In the genomic region with DNA sequence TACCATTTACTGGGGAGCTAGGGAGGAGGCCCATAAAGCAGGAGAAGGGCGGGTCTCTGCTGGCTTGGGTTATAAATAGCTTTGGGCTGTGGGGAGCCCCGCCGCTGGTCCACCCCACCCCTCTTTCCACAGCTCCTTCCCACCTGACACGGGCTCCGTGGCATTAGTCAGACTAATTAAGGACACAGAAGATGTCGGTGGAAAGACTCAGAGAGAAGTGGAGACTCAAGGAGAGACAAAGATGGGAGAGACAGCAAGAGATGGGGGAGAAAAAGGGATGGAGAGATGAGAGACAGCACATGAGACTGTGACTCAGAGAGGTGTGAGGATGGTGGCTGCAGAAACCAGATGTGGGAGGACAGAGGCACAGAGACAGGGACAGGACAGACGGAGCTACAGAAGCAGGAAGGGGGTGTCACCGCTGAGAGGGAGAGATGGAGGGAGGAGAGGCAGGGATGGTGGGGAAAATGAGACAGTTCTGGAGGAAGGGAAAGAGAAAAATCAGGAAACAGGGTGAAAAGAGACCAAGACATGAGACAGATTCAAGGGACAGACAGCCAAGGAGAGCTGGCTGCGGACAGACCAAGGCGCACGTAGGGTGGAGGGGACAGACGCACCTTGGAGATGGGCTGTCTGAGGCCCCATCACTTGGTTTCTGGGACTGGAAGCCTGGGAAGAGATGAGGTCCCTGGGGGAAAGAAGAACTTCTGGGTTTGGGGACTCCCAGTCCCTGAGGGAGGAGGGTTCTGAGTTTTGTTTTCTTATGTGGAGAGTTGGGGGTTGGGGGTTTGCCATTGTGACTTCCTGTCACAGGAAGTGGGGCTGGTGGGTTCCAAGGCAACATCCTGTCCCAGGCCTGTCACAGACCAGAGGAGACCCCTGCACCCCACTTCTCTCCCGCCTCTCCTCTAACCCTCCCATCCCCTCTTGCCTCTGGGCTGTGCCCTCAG, we compare ENCODE assay signal across 9 cellular contexts. TPM values are rescaled to one million over a fixed set of nuclear protein-coding genes. Genes with fewer than 3 reads are reported as not detected.
DNase-seq lines count a peak whose midpoint lies in the region; ATAC-seq, FAIRE-seq and TF ChIP-seq lines count a peak whose summit lies in the region.
"Had no signal": no experiment of that assay in that cellular context is flagged by ENCODE, and none has a peak within 500 bp of the region (broad histone marks: within the 10 kb centered on the region; RNA-seq: fewer than 3 reads in every experiment).

No MANE protein-coding gene starts in this region.

- peak overlapping the region; percentile 52 to 56 for H3K4me2 ChIP-seq in H1 (ENCODE audit: insufficient read depth in 1 of 2, low read depth in 2 of 2, low read length in 2 of 2)

- H3K14ac ChIP-seq in H1 (ENCODE audit: insufficient read length), result no peak overlapping the region

- no peak for TF ChIP-seq POLR2A in H1 (IDR thresholded peaks at IDR 0.05; ENCODE audit: control extremely low read depth in 1 of 2, low read depth in 2 of 2, low read length in 2 of 2)

- TF ChIP-seq RAD21 in H1 (IDR thresholded peaks at IDR 0.05 in 1 of 2, conservative IDR thresholded peaks at IDR 0.05 in 1 of 2; ENCODE audit: low read depth in 2 of 2, low read length in 2 of 2), result no peak

- peak overlapping the region; percentile 95; the same call in 1 of the 2 replicates for H2BK15ac ChIP-seq in H1 (ENCODE audit: low read length)

- DNase-seq in GM19239 (ENCODE audit: insufficient read length, low spot score) (no peak), H1 (ENCODE audit: low read depth in 1 of 2, low spot score in 2 of 2) (no peak), head of caudate nucleus (no peak), GM19240 (ENCODE audit: insufficient read length, low spot score) (no peak), AG08395 (ENCODE audit: low spot score) (no peak)
- DNase-seq in activated CD4-positive, CD25-positive, alpha-beta regulatory T cell treated with anti-CD3 and anti-CD28 coated beads, Interleukin-2, amount 50 U/mL, for 72 hours, result peak; percentile 66
- peak; percentile 51 for DNase-seq in stimulated activated CD8-positive, alpha-beta memory T cell treated with anti-CD3 and anti-CD28 coated beads, Interleukin-4, amount 100 ng/mL, for 24 hours (ENCODE audit: low read depth)

- H3K36me3 ChIP-seq in H1 (ENCODE audit: control insufficient read depth in 2 of 4, insufficient read depth in 4 of 4, low read length in 3 of 4), result peaks cover 0 to 2% (median 0%) of the 10 kb centered on the region in 4 experiments; a peak in 2 of 8 replicates

- no peak for TF ChIP-seq CTCF in H1 (IDR thresholded peaks at IDR 0.05; ENCODE audit: control extremely low read depth in 1 of 3, insufficient read depth in 1 of 3, low read depth in 1 of 3, low read length in 3 of 3)

- H3K23ac ChIP-seq in H1 (ENCODE audit: insufficient read length), result no peak overlapping the region

- H3K27me3 ChIP-seq in H1 (replicated peaks in 1 of 4; ENCODE audit: control insufficient read depth in 3 of 4, extremely low read depth in 1 of 4, insufficient read depth in 3 of 4, low read length in 3 of 4), result peaks cover 1 to 12% (median 12%) of the 10 kb centered on the region in 4 experiments; a peak in 6 of 7 replicates

- peaks cover 3 to 21% (median 11%) of the 10 kb centered on the region in 4 experiments for H3K4me1 ChIP-seq in H1 (replicated peaks in 1 of 4; ENCODE audit: control insufficient read depth in 3 of 4, insufficient read depth in 4 of 4, low read length in 3 of 4)

- H3K4me3 ChIP-seq in H1 (ENCODE audit: extremely low read depth in 1 of 4, insufficient read depth in 2 of 4, low read depth in 3 of 4, low read length in 4 of 4), result peak overlapping the region in 1 of 4 experiments; percentile 35; a peak in 1 of 8 replicates

- peak overlapping the region; percentile 98 for H2AK5ac ChIP-seq in H1 (ENCODE audit: low read depth, low read length)

- no peak overlapping the region for H3K56ac ChIP-seq in H1 (replicated peaks; ENCODE audit: insufficient read length, low read depth, low read length)

- intact Hi-C loops in head of caudate nucleus (cut with DNase I), result no loop called here

- H4K20me1 ChIP-seq in H1 (replicated peaks in 1 of 2; ENCODE audit: control insufficient read depth in 1 of 2, insufficient read depth in 2 of 2, low read length in 2 of 2), result peaks cover 3 to 6% of the 10 kb centered on the region in 2 experiments

- 85% methylated on average over 12 of the region's 13 CpGs; no CpG with 5 or more reads in 1 of the 2 experiments for WGBS in H1 (ENCODE audit: extremely low coverage in 1 of 2, insufficient coverage in 1 of 2, insufficient read length in 1 of 2, insufficient replicate concordance in 2 of 2, low coverage in 1 of 2, low lambda C conversion rate in 2 of 2, missing lambda C conversion rate in 1 of 2), 2 experiments

- H3K9me3 ChIP-seq in H1 (ENCODE audit: insufficient read depth in 2 of 2, low read depth in 1 of 2, low read length in 1 of 2), result no peaks in the 10 kb centered on the region

- no peak overlapping the region; a peak in 1 of 7 replicates for H3K9ac ChIP-seq in H1 (replicated peaks in 1 of 4; ENCODE audit: extremely low read depth in 1 of 4, low read depth in 3 of 4, low read length in 3 of 4)

- H3K4ac ChIP-seq in H1 (replicated peaks; ENCODE audit: insufficient read length, low read depth, low read length), result peak overlapping the region; percentile 87

- peaks cover 16% of the 10 kb centered on the region; the same call in 1 of the 2 replicates for H3K23me2 ChIP-seq in H1 (ENCODE audit: low read depth, low read length)

- POLR2A ChIA-PET in H1 (lab: Charles Lee; ENCODE audit: partially characterized antibody), result interaction anchor here (0.9 to 13.9 kb wide), 9 partner anchors 9 to 109 kb away, joined by 3 to 298 read pairs (median 4); a partner anchor contains a TSS

- peak overlapping the region; percentile 88; the same call in 1 of the 2 replicates for H2BK5ac ChIP-seq in H1 (ENCODE audit: low read depth, low read length)

- peak overlapping the region; percentile 93 for H2BK20ac ChIP-seq in H1 (ENCODE audit: low read length)

- no peak for TF ChIP-seq EP300 in H1 (IDR thresholded peaks at IDR 0.05; ENCODE audit: borderline replicate concordance in 1 of 2, low read depth in 2 of 2, low read length in 2 of 2)

- peak overlapping the region; percentile 58 for H2BK120ac ChIP-seq in H1 (replicated peaks; ENCODE audit: low read depth, low read length)

- no peak overlapping the region for H4K5ac ChIP-seq in H1 (ENCODE audit: insufficient read length, low read depth, low read length)

- no peak overlapping the region for H2AFZ ChIP-seq in H1 (ENCODE audit: low read length)

- peak; percentile 92 for FAIRE-seq in GM19239 (lab: Jason Lieb, UNC)
- FAIRE-seq in H1 (lab: Jason Lieb, UNC), result no peak

- H3K18ac ChIP-seq in H1 (ENCODE audit: extremely low read depth, low read length), result peak overlapping the region; percentile 32; the same call in 1 of the 2 replicates

- H3K27ac ChIP-seq in H1 (ENCODE audit: low read depth, low read length), result 0 out of 2 replicates have a peak overlapping the region, but pooled peaks have one; percentile 15

- CTCF ChIA-PET in H1 (lab: Charles Lee; ENCODE audit: partially characterized antibody), result interaction anchor here (0.5 to 4.3 kb wide), 17 partner anchors 9 to 71 kb away, joined by 3 to 26 read pairs (median 4); a partner anchor contains a TSS

- H4K8ac ChIP-seq in H1 (ENCODE audit: extremely low read depth, insufficient read depth, low read length), result no peak overlapping the region

- peaks cover 2% of the 10 kb centered on the region; the same call in 1 of the 2 replicates for H3K79me1 ChIP-seq in H1 (ENCODE audit: low read depth, low read length)

- ATAC-seq in HG02759 (IDR thresholded peaks at IDR 0.05; ENCODE audit: unreplicated experiment), result no peak

- peak overlapping the region; percentile 95 for H2BK12ac ChIP-seq in H1 (ENCODE audit: low read depth, low read length)

- peaks cover 0 to 3% of the 10 kb centered on the region in 2 experiments; a peak in 1 of 4 replicates for H3K79me2 ChIP-seq in H1 (ENCODE audit: control insufficient read depth in 1 of 2, insufficient read depth in 2 of 2, low read length in 2 of 2)

- peak overlapping the region; percentile 79 for H4K91ac ChIP-seq in H1 (replicated peaks; ENCODE audit: insufficient read length, low read length)

RNA-seq across cellular contexts. Expression of a gene that starts 4.1 kb away (rescaled TPM):
- total RNA-seq in H1 (2021; fragmentation: NEBNext Ultra II Directional; extraction: Animal tissue kit (Norgen Biotek cat#: 25700)), result 49.0 and 54.6 TPM in 2 replicates
- 23.0 and 41.1 TPM in 2 replicates for polyA plus RNA-seq in H1 (2011; rRNA removed)
- polyA plus RNA-seq in H1 (2011; cell fraction: cytosol; rRNA removed), result 35.9 TPM
- polyA plus RNA-seq in H1 (2011; cell fraction: nucleus; rRNA removed), result 95.3 TPM
- 38.4 to 51.0 TPM (median 48.8 TPM) in 4 replicates for polyA plus RNA-seq in H1 (2012, experiment 1 of 2)
- polyA plus RNA-seq in H1 (2012, experiment 2 of 2), result 35.5 TPM
- 49.6 TPM for polyA plus RNA-seq in H1 (2013, experiment 1 of 2)
- 44.9 TPM for polyA plus RNA-seq in H1 (2013, experiment 2 of 2)
- polyA minus RNA-seq in H1 (2011; rRNA and poly(A)+ RNA removed), result 9.4 and 11.0 TPM in 2 replicates
- polyA minus RNA-seq in H1 (2011; cell fraction: cytosol; rRNA and poly(A)+ RNA removed), result 25.5 TPM
- 34.6 TPM for polyA minus RNA-seq in H1 (2011; cell fraction: nucleus; rRNA and poly(A)+ RNA removed)

RNA-seq across cellular contexts. Expression of a gene that starts 10.0 kb away (rescaled TPM):
- total RNA-seq in H1 (2021; fragmentation: NEBNext Ultra II Directional; extraction: Animal tissue kit (Norgen Biotek cat#: 25700)), result 0.54 TPM in 1 of 2 replicates, not detected in the other
- 0.77 and 0.83 TPM in 2 replicates for polyA plus RNA-seq in H1 (2011; rRNA removed)
- polyA plus RNA-seq in H1 (2011; cell fraction: cytosol; rRNA removed), result 0.49 TPM
- 0.91 TPM for polyA plus RNA-seq in H1 (2011; cell fraction: nucleus; rRNA removed)
- polyA plus RNA-seq in H1 (2012, experiment 1 of 2), result 0.28 to 1.0 TPM (median 0.52 TPM) in 3 of 4 replicates, not detected in the other
- polyA plus RNA-seq in H1 (2012, experiment 2 of 2), result 0.55 TPM
- 0.59 TPM for polyA plus RNA-seq in H1 (2013, experiment 1 of 2)
- 0.68 TPM for polyA plus RNA-seq in H1 (2013, experiment 2 of 2)
- not detected in 2 replicates for polyA minus RNA-seq in H1 (2011; rRNA and poly(A)+ RNA removed)
- polyA minus RNA-seq in H1 (2011; cell fraction: cytosol; rRNA and poly(A)+ RNA removed), result not detected
- polyA minus RNA-seq in H1 (2011; cell fraction: nucleus; rRNA and poly(A)+ RNA removed), result not detected
- polyA plus RNA-seq: neural cell had no signal

RNA-seq across cellular contexts. Expression of a gene that starts 27.0 kb away (rescaled TPM):
- total RNA-seq in H1 (2021; fragmentation: NEBNext Ultra II Directional; extraction: Animal tissue kit (Norgen Biotek cat#: 25700)), result 2,817 and 2,831 TPM in 2 replicates
- 5,751 and 9,112 TPM in 2 replicates for polyA plus RNA-seq in H1 (2011; rRNA removed)
- 5,170 TPM for polyA plus RNA-seq in H1 (2011; cell fraction: cytosol; rRNA removed)
- 1,732 TPM for polyA plus RNA-seq in H1 (2011; cell fraction: nucleus; rRNA removed)
- polyA plus RNA-seq in H1 (2012, experiment 1 of 2), result 3,684 to 5,048 TPM (median 4,659 TPM) in 4 replicates
- polyA plus RNA-seq in H1 (2012, experiment 2 of 2), result 6,526 TPM
- 3,247 TPM for polyA plus RNA-seq in H1 (2013, experiment 1 of 2)
- 3,131 TPM for polyA plus RNA-seq in H1 (2013, experiment 2 of 2)
- polyA minus RNA-seq in H1 (2011; rRNA and poly(A)+ RNA removed), result 334 and 573 TPM in 2 replicates
- 1,472 TPM for polyA minus RNA-seq in H1 (2011; cell fraction: cytosol; rRNA and poly(A)+ RNA removed)
- 675 TPM for polyA minus RNA-seq in H1 (2011; cell fraction: nucleus; rRNA and poly(A)+ RNA removed)

RNA-seq across cellular contexts. Expression of a gene that starts 41.2 kb away (rescaled TPM):
- not detected in 2 replicates for total RNA-seq in H1 (2021; fragmentation: NEBNext Ultra II Directional; extraction: Animal tissue kit (Norgen Biotek cat#: 25700))
- 0.08 and 0.12 TPM in 2 replicates for polyA plus RNA-seq in H1 (2011; rRNA removed)
- 0.03 TPM for polyA plus RNA-seq in H1 (2011; cell fraction: cytosol; rRNA removed)
- polyA plus RNA-seq in H1 (2011; cell fraction: nucleus; rRNA removed), result 0.33 TPM
- polyA plus RNA-seq in H1 (2012, experiment 1 of 2), result 0.08 to 0.16 TPM (median 0.10 TPM) in 3 of 4 replicates, not detected in the other
- not detected for polyA plus RNA-seq in H1 (2012, experiment 2 of 2)
- polyA plus RNA-seq in H1 (2013, experiment 1 of 2), result 0.02 TPM
- polyA plus RNA-seq in H1 (2013, experiment 2 of 2), result 0.06 TPM
- not detected in 2 replicates for polyA minus RNA-seq in H1 (2011; rRNA and poly(A)+ RNA removed)
- polyA minus RNA-seq in H1 (2011; cell fraction: cytosol; rRNA and poly(A)+ RNA removed), result not detected
- polyA minus RNA-seq in H1 (2011; cell fraction: nucleus; rRNA and poly(A)+ RNA removed), result not detected

RNA-seq across cellular contexts. Expression of a gene that starts 42.2 kb away (rescaled TPM):
- total RNA-seq in H1 (2021; fragmentation: NEBNext Ultra II Directional; extraction: Animal tissue kit (Norgen Biotek cat#: 25700)), result not detected in 2 replicates
- not detected in 2 replicates for polyA plus RNA-seq in H1 (2011; rRNA removed)
- not detected for polyA plus RNA-seq in H1 (2011; cell fraction: cytosol; rRNA removed)
- polyA plus RNA-seq in H1 (2011; cell fraction: nucleus; rRNA removed), result not detected
- not detected in 4 replicates for polyA plus RNA-seq in H1 (2012, experiment 1 of 2)
- not detected for polyA plus RNA-seq in H1 (2012, experiment 2 of 2)
- polyA plus RNA-seq in H1 (2013, experiment 1 of 2), result 0.04 TPM
- polyA plus RNA-seq in H1 (2013, experiment 2 of 2), result not detected
- not detected in 2 replicates for polyA minus RNA-seq in H1 (2011; rRNA and poly(A)+ RNA removed)
- polyA minus RNA-seq in H1 (2011; cell fraction: cytosol; rRNA and poly(A)+ RNA removed), result not detected
- not detected for polyA minus RNA-seq in H1 (2011; cell fraction: nucleus; rRNA and poly(A)+ RNA removed)
- polyA plus RNA-seq: neural cell had no signal

Comparison
In these comparisons a context has a peak if more than half of its experiments do, and no peak if none do; other contexts are left out.
1. DNase-seq: peak in activated CD4-positive, CD25-positive, alpha-beta regulatory T cell treated with anti-CD3 and anti-CD28 coated beads, Interleukin-2, amount 50 U/mL, for 72 hours (single experiment) and stimulated activated CD8-positive, alpha-beta memory T cell treated with anti-CD3 and anti-CD28 coated beads, Interleukin-4, amount 100 ng/mL, for 24 hours (single experiment); none in GM19239 (single experiment), H1 (0 of 2), head of caudate nucleus (0 of 42), GM19240 (single experiment) and AG08395 (single experiment).